ENCODE assay signal across 8 cellular contexts in the genomic region with DNA sequence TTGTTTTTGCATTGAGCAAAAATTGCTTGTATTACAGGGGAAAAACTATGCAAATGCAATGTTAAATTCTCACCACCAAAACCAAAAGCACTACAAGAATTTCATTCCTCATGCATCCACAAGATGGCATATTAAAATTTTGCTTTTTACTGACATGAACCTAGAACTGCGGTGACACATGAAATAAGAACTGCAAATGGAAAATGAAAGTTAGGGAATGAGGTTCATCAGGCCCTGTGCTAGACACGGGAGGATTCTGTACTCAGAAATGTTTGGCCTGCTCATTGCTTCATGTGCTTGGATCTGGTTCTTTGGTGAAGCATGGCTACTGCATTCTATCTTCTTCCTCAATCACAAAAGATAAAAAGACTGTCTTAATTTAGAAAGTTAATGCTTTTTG. TPM values are rescaled to one million over a fixed set of nuclear protein-coding genes. Genes with fewer than 3 reads are reported as not detected.
DNase-seq lines count a peak whose midpoint lies in the region; ATAC-seq and FAIRE-seq lines count a peak whose summit lies in the region.

No MANE protein-coding gene starts in this region.

- FAIRE-seq in RCC 7860 (lab: Jason Lieb, UNC): peak; percentile 96
- FAIRE-seq in colon (lab: Jason Lieb, UNC): peak; percentile 73

- H3K27ac Mint-ChIP-seq in memory B cell: peak overlapping the region; percentile 5

- intact Hi-C loops in aorta (cut with DNase I): loop anchor here in 1 of 2 donors (5.0 kb wide), 1 partner anchor 304 kb away; no protein-coding TSS in a partner anchor

- no peaks in the 10 kb centered on the region for H3K9me3 Mint-ChIP-seq in memory B cell

- no peaks in the 10 kb centered on the region for H3K36me3 Mint-ChIP-seq in memory B cell

- H3K4me3 ChIP-seq in aorta (ENCODE audit: low read length in 2 of 2): peak overlapping the region in 1 of 2 donors; percentile 3

- ATAC-seq in GM19463 (IDR thresholded peaks at IDR 0.05; ENCODE audit: unreplicated experiment) (peak; percentile 87), HG03442 (IDR thresholded peaks at IDR 0.05; ENCODE audit: unreplicated experiment) (peak; percentile 93), memory B cell (ENCODE audit: low read depth) (peak; percentile 89), aorta (ENCODE audit: low FRiP score) (peak; percentile 57)

- H3K4me3 Mint-ChIP-seq in memory B cell: peak overlapping the region; percentile 24

- H3K27ac ChIP-seq in aorta (ENCODE audit: low read depth in 1 of 2, low read length in 2 of 2): peak overlapping the region in 1 of 2 donors; percentile 30

- H3K27me3 ChIP-seq in aorta (ENCODE audit: control insufficient read depth in 1 of 2, insufficient read depth in 2 of 2, low read length in 1 of 2): no peaks in the 10 kb centered on the region

- no peaks in the 10 kb centered on the region for H3K9me3 ChIP-seq in aorta (ENCODE audit: control insufficient read depth, low read length)

- peak; percentile 0 to 2 for DNase-seq in NCI-H524 (lab: John Stamatoyannopoulos, UW)
- DNase-seq in NCI-H524 treated with DMSO at 0.1 percent for 48 hours (lab: John Stamatoyannopoulos, UW): no peak
- DNase-seq in RCC 7860 (ENCODE audit: low spot score): peak; percentile 86
- DNase-seq in memory B cell (ENCODE audit: low spot score in 2 of 2): peak; percentile 14 to 24
- no peak for DNase-seq in aorta

- H3K27me3 Mint-ChIP-seq in memory B cell: peaks cover 1% of the 10 kb centered on the region

- H3K4me1 ChIP-seq in aorta (ENCODE audit: control insufficient read depth in 1 of 2, insufficient read depth in 2 of 2, low read length in 2 of 2): no peaks in the 10 kb centered on the region

- WGBS in aorta, 2 donors: 0 to 1% methylated on average over 2 of the region's 2 CpGs

- H3K4me1 Mint-ChIP-seq in memory B cell: peaks cover 6% of the 10 kb centered on the region

- H3K36me3 ChIP-seq in aorta (ENCODE audit: control insufficient read depth in 1 of 2, insufficient read depth in 2 of 2, low read length in 1 of 2): no peaks in the 10 kb centered on the region

RNA-seq across cellular contexts. Expression of gene RFK, which starts 9.1 kb away (rescaled TPM):
- 10 to 100 TPM; 17.9 to 19.0 TPM for total RNA-seq in aorta
- 10 to 100 TPM in 1 of 2 donors, 1 to 10 TPM in 1; 9.4 to 25.0 TPM for polyA plus RNA-seq in aorta

RNA-seq across cellular contexts. Expression of gene GCNT1, which starts 55.6 kb away (rescaled TPM):
- 10 to 100 TPM in 1 of 2 donors, 1 to 10 TPM in 1; 8.6 to 14.4 TPM for total RNA-seq in aorta
- polyA plus RNA-seq in aorta: 1 to 10 TPM in 1 of 2 donors, under 1 TPM in 1; 0.79 to 2.6 TPM

Comparison
In these comparisons a context has a peak if more than half of its experiments do, and no peak if none do; other contexts are left out.
1. DNase-seq: peak in NCI-H524 (2 of 2), RCC 7860 (single experiment) and memory B cell (2 of 2); none in NCI-H524 treated with DMSO at 0.1 percent for 48 hours (single experiment) and aorta (0 of 2).
2. Peak in every context shown above with its lines, with median percentiles within 50 percentile points of each other: ATAC-seq.